Comparison of ENCODE assay signal across 8 cellular contexts in the genomic region with DNA sequence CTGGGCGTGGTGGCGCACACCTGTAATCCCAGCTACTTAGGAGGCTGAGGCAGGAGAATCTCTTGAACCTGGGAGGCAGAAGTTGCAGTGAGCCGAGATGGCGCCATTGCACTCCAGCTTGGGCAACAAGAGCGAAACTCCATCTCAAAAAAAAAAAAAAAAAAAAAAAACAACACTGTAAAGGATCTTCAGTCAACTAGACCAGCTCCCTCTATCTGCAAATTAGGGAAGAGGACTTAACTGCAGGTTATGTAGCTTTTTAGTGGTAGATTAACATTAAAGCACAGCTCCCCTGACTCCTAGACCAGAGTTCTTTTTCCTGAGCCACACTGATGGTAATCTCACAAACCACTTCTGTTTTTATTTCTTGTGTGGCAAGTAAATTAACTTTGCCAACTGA. TPM values are rescaled to one million over a fixed set of nuclear protein-coding genes. Genes with fewer than 3 reads are reported as not detected.
DNase-seq lines count a peak whose midpoint lies in the region; ATAC-seq, FAIRE-seq and TF ChIP-seq lines count a peak whose summit lies in the region.
"Not testable (repeated sequence)": the region's sequence is repeated elsewhere in the genome, so short reads cannot be mapped to it uniquely, and the experiment has no call there.

No MANE protein-coding gene starts in this region.

- POLR2A ChIA-PET in AG04450 (lab: Yijun Ruan, JAX); K562 (lab: Yijun Ruan, JAX): not testable (repeated sequence)

- in situ Hi-C loops in GM13977 (cut with MboI; ENCODE audit: low pct_unique_long_range_greater_than_20kb, low sequenced_read_pairs, unreplicated experiment); K562 (cut with MboI): not testable (repeated sequence)

- not testable (repeated sequence) for H3K4me1 Mint-ChIP-seq in type B pancreatic cell (ENCODE audit: unreplicated experiment)

- not testable (repeated sequence) for H3K4me3 ChIP-seq in AG04450 (ENCODE audit: low read depth, low read length); K562; fibroblast of villous mesenchyme (ENCODE audit: low read depth, low read length)

- H3K27me3 ChIP-seq in AG04450 (ENCODE audit: control insufficient read depth, insufficient read depth, low read length); K562 (ENCODE audit: control insufficient read depth in 2 of 2, insufficient read depth in 2 of 2, low read length in 2 of 2): not testable (repeated sequence)

- H3K79me2 ChIP-seq in K562 (ENCODE audit: control insufficient read depth, insufficient read depth, low read length), result not testable (repeated sequence)

- not testable (repeated sequence) for FAIRE-seq in K562 (lab: Jason Lieb, UNC)

- H3K9ac ChIP-seq in K562 (ENCODE audit: insufficient read depth in 1 of 2, low read depth in 2 of 2, low read length in 2 of 2), result not testable (repeated sequence)

- H3K9me3 ChIP-seq in AG04450 (ENCODE audit: control insufficient read depth, insufficient read depth, low read length); K562 (replicated peaks; ENCODE audit: control insufficient read depth, insufficient read depth, low read depth, low read length): not testable (repeated sequence)

- H3K27me3 Mint-ChIP-seq in type B pancreatic cell, result not testable (repeated sequence)

- TF ChIP-seq RAD21 in K562 (CRISPR knock-in tag; conservative IDR thresholded peaks at IDR 0.05 in 1 of 2, IDR thresholded peaks at IDR 0.05 in 1 of 2), result not testable (repeated sequence)

- 0 out of 2 replicates have a peak, but pooled peaks have one; percentile 6 for TF ChIP-seq CTCF in AG04450 (IDR thresholded peaks at IDR 0.05; ENCODE audit: low read depth, low read length)
- TF ChIP-seq CTCF in GM13977 (IDR thresholded peaks at IDR 0.05; ENCODE audit: extremely low read depth, insufficient read depth, missing control alignments), result peak; percentile 1
- peak in 1 of 3 experiments; percentile 17; a peak in 1 of 6 replicates for TF ChIP-seq CTCF in K562 (IDR thresholded peaks at IDR 0.05 in 2 of 3, conservative IDR thresholded peaks at IDR 0.05 in 1 of 3; ENCODE audit: insufficient read depth in 2 of 3, low read depth in 1 of 3, low read length in 3 of 3)
- TF ChIP-seq CTCF in fibroblast of villous mesenchyme (IDR thresholded peaks at IDR 0.05; ENCODE audit: insufficient read depth, low read depth, low read length), result peak; percentile 4
- peak; percentile 16 for TF ChIP-seq CTCF in type B pancreatic cell (conservative IDR thresholded peaks at IDR 0.05)

- not testable (repeated sequence) for H3K36me3 ChIP-seq in K562 (ENCODE audit: control insufficient read depth, insufficient read depth, low read length)

- not testable (repeated sequence) for H3K4me1 ChIP-seq in K562 (replicated peaks in 1 of 2; ENCODE audit: control insufficient read depth in 2 of 2, insufficient read depth in 2 of 2, low read length in 2 of 2)

- TF ChIP-seq EP300 in K562 (IDR thresholded peaks at IDR 0.05; ENCODE audit: low read length), result not testable (repeated sequence)

- not testable (repeated sequence) for H3K27ac ChIP-seq in AG04450 (ENCODE audit: low read depth, low read length); K562 (ENCODE audit: extremely low read depth, low read depth, low read length)

- H3K9me3 Mint-ChIP-seq in type B pancreatic cell, result not testable (repeated sequence)

- CTCF ChIA-PET in AG04450 (lab: Charles Lee), result interaction anchor here (0.6 to 1.4 kb wide), 4 partner anchors 10 to 1387 kb away, joined by 3 to 5 read pairs (median 4); no protein-coding TSS in a partner anchor
- CTCF ChIA-PET in K562 (lab: Yijun Ruan, JAX; ENCODE audit: low intra/inter-chr PET ratio), result not testable (repeated sequence)

- DNase-seq in AG04450 (ENCODE audit: low read depth, low spot score); GM13977 (ENCODE audit: low spot score); K562 (ENCODE audit: extremely low read depth in 1 of 4, low spot score in 3 of 4); fibroblast of villous mesenchyme (ENCODE audit: low read depth); type B pancreatic cell (ENCODE audit: extremely low spot score, unreplicated experiment): not testable (repeated sequence)
- DNase-seq in HT1080 (ENCODE audit: low read depth) (peak; percentile 5), MV-4-11 (lab: John Stamatoyannopoulos, UW) (peak; percentile 42), SK-N-DZ (ENCODE audit: low spot score) (peak; percentile 2)

- H3K9me1 ChIP-seq in K562 (ENCODE audit: control insufficient read depth, insufficient read depth, low read length), result not testable (repeated sequence)

- peaks cover 16% of the 10 kb centered on the region for H3K36me3 Mint-ChIP-seq in type B pancreatic cell

- peak; percentile 49; the same call in 1 of the 3 replicates for ATAC-seq in K562

- TF ChIP-seq POLR2A in K562 (conservative IDR thresholded peaks at IDR 0.05), result not testable (repeated sequence)

- H4K20me1 ChIP-seq in K562 (replicated peaks; ENCODE audit: control insufficient read depth, insufficient read depth, low read length), result not testable (repeated sequence)

- not testable (repeated sequence) for H3K4me2 ChIP-seq in K562 (ENCODE audit: insufficient read depth, low read length)

- H3K27ac Mint-ChIP-seq in type B pancreatic cell, result not testable (repeated sequence)

- WGBS in K562 (ENCODE audit: insufficient coverage, low coverage, missing lambda C conversion rate), result no CpG with 5 or more reads among the region's 5 CpGs

- not testable (repeated sequence) for BruUV-seq in K562 (replicated peaks; lab: Mats Ljungman, UMichigan)

- intact Hi-C loops in K562 (cut with micrococcal nuclease), result not testable (repeated sequence)

- not testable (repeated sequence) for H3K4me3 Mint-ChIP-seq in type B pancreatic cell

- not testable (repeated sequence) for H2AFZ ChIP-seq in K562 (ENCODE audit: low read depth, low read length)

TF ChIP-seq in K562, 482 proteins besides CTCF, POLR2A, EP300 and RAD21:
- TF ChIP-seq ZNF384 (IDR thresholded peaks at IDR 0.05; ENCODE audit: low read depth, low read length), result peak; percentile 63
- TF ChIP-seq, protein P1, sequence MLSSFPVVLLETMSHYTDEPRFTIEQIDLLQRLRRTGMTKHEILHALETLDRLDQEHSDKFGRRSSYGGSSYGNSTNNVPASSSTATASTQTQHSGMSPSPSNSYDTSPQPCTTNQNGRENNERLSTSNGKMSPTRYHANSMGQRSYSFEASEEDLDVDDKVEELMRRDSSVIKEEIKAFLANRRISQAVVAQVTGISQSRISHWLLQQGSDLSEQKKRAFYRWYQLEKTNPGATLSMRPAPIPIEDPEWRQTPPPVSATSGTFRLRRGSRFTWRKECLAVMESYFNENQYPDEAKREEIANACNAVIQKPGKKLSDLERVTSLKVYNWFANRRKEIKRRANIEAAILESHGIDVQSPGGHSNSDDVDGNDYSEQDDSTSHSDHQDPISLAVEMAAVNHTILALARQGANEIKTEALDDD (IDR thresholded peaks at IDR 0.05), result 0 out of 2 replicates have a peak, but pooled peaks have one; percentile 26

RNA-seq across cellular contexts. Expression of a gene that starts 17.9 kb away (rescaled TPM):
- polyA plus RNA-seq in AG04450 (2011; rRNA removed), result 23.4 and 31.4 TPM in 2 replicates
- polyA minus RNA-seq in AG04450 (2011; rRNA and poly(A)+ RNA removed), result 28.2 and 29.2 TPM in 2 replicates
- 5.6 and 7.8 TPM in 2 replicates for total RNA-seq in HT1080 (2014; rRNA removed; shearing (Covaris generic))
- 4.7 and 4.8 TPM in 2 replicates for polyA plus RNA-seq in HT1080 (2015; cell fraction: cytosol; rRNA removed)
- polyA plus RNA-seq in HT1080 (2015; cell fraction: nucleus; rRNA removed), result 11.2 and 18.2 TPM in 2 replicates
- 6.4 and 6.6 TPM in 2 replicates for polyA plus RNA-seq in SK-N-DZ (2014; cell fraction: cytosol; rRNA removed)
- 8.8 and 16.4 TPM in 2 replicates for polyA plus RNA-seq in SK-N-DZ (2014; cell fraction: nucleus; rRNA removed)
- 15.1 and 28.4 TPM in 2 replicates for total RNA-seq in K562 (2011; cell fraction: chromatin; rRNA removed; ENCODE audit: low replicate concordance)
- total RNA-seq in K562 (2011; cell fraction: nucleolus; rRNA removed), result 6.0 and 7.4 TPM in 2 replicates
- total RNA-seq in K562 (2011; cell fraction: nucleoplasm; rRNA removed), result 9.8 and 10.3 TPM in 2 replicates
- 8.1 and 13.3 TPM in 2 replicates for total RNA-seq in K562 (2014; rRNA removed)
- total RNA-seq in K562 (2014; rRNA removed; fragmentation: Illumina TruSeq; extraction: Trizol), result 12.4 and 14.5 TPM in 2 replicates
- 12.4 and 13.3 TPM in 2 replicates for total RNA-seq in K562 (2015; rRNA removed; fragmentation: Illumina TruSeq; extraction: Trizol)
- 13.5 and 14.8 TPM in 2 replicates for total RNA-seq in K562 (2021)
- 9.6 and 15.3 TPM in 2 replicates for polyA plus RNA-seq in K562 (2011; rRNA removed)
- polyA plus RNA-seq in K562 (2011; cell fraction: cytosol; rRNA removed), result 2.3 and 4.2 TPM in 2 replicates
- polyA plus RNA-seq in K562 (2011; cell fraction: nucleus; rRNA removed), result 7.8 and 12.2 TPM in 2 replicates
- polyA plus RNA-seq in K562 (2012), result 9.7 and 16.8 TPM in 2 replicates
- polyA plus RNA-seq in K562 (2014; fragmentation: Illumina TruSeq; extraction: Trizol), result 10.0 and 10.1 TPM in 2 replicates
- polyA plus RNA-seq in K562 (2014; fragmentation: Nextera tagmentation; extraction: Ambion mirVana), result 10 to 100 TPM in 1 of 2 experiments, 1 to 10 TPM in 1; 8.0 to 12.4 TPM
- 12.5 and 15.7 TPM in 2 replicates for polyA plus RNA-seq in K562 (2014; rRNA removed)
- polyA minus RNA-seq in K562 (2011; rRNA and poly(A)+ RNA removed), result 10.7 and 15.9 TPM in 2 replicates
- polyA minus RNA-seq in K562 (2011; cell fraction: cytosol; rRNA and poly(A)+ RNA removed), result 5.2 and 5.8 TPM in 2 replicates
- polyA minus RNA-seq in K562 (2011; cell fraction: nucleus; rRNA and poly(A)+ RNA removed), result 8.8 TPM in 2 replicates
- 11.7 and 15.1 TPM in 2 replicates for total RNA-seq in fibroblast of villous mesenchyme
- total RNA-seq in type B pancreatic cell (ENCODE audit: low replicate concordance), result 27.2 and 28.2 TPM in 2 replicates
